ENCODE assay signal across 8 cellular contexts in genomic region chr20:543369-544152, GRCh38. TPM values are rescaled to one million over a fixed set of nuclear protein-coding genes. Genes with fewer than 3 reads are reported as not detected.
DNase-seq lines count a peak whose midpoint lies in the region; ATAC-seq and TF ChIP-seq lines count a peak whose summit lies in the region.

CSNK2A1 (minus strand) TSS chr20:543790; CDS start chr20:508551, 35,239 bp downstream.

- H3K27me3 ChIP-seq in ovary (no peaks in the 10 kb centered on the region), thyroid gland (no peaks in the 10 kb centered on the region)

- DNase-seq in GM12864 (ENCODE audit: low read depth) (peak; percentile 83), NCI-H1417 (lab: John Stamatoyannopoulos, UW) (peak; percentile 98 to 100 (median 98)), SW 1271 (lab: John Stamatoyannopoulos, UW) (peak; percentile 80 to 98), Right ventricle myocardium inferior (ENCODE audit: missing footprints) (peak; percentile 97), ovary (peak; percentile 93 to 98 (median 95)), thyroid gland (peak; percentile 93 to 94)
- peak; percentile 92 for DNase-seq in activated naive CD8-positive, alpha-beta T cell treated with anti-CD3 and anti-CD28 coated beads, Interleukin-2, amount 50 U/mL, for 16 hours (ENCODE audit: low read depth, low spot score)

- WGBS in ovary, 3 donors, result 0% methylated on average over 33 to 44 of the region's 44 CpGs
- 0% methylated on average over 21 to 25 of the region's 44 CpGs for WGBS in thyroid gland, 2 donors

- H3K36me3 ChIP-seq in ovary, result no peaks in the 10 kb centered on the region
- no peaks in the 10 kb centered on the region for H3K36me3 ChIP-seq in thyroid gland

- H3K27ac ChIP-seq in ovary, result peak within 1 kb of the TSS; percentile 73 to 92
- H3K27ac ChIP-seq in thyroid gland, result peak within 1 kb of the TSS; percentile 87 to 97 (median 92)

- no peaks in the 10 kb centered on the region for H3K9me3 ChIP-seq in ovary
- H3K9me3 ChIP-seq in thyroid gland, result no peaks in the 10 kb centered on the region

- peak; percentile 70 for TF ChIP-seq POLR2A in ovary (IDR thresholded peaks at IDR 0.05)
- TF ChIP-seq POLR2A in thyroid gland (IDR thresholded peaks at IDR 0.05), result peak; percentile 22 to 90

- H3K4me3 ChIP-seq in GM12864 (ENCODE audit: low read depth, low read length), result peak within 1 kb of the TSS; percentile 76
- H3K4me3 ChIP-seq in ovary, result peak within 1 kb of the TSS; percentile 100
- peak within 1 kb of the TSS; percentile 58 to 97 (median 90) for H3K4me3 ChIP-seq in thyroid gland (replicated peaks in 1 of 3)

- TF ChIP-seq CTCF in GM12864 (IDR thresholded peaks at IDR 0.05; ENCODE audit: low read depth, low read length, missing control alignments) (no peak), ovary (IDR thresholded peaks at IDR 0.05) (no peak), thyroid gland (IDR thresholded peaks at IDR 0.05) (peak in 1 of 6 experiments; percentile 8)

- TF ChIP-seq EP300 in ovary (IDR thresholded peaks at IDR 0.05), result no peak

- intact Hi-C loops in Right ventricle myocardium inferior (cut with DNase I), result loop anchor here (5.0 kb wide), 2 partner anchors 109 to 196 kb away; partner anchors contain the start of genes NRSN2 and SRXN1
- intact Hi-C loops in ovary (cut with DNase I), result no loop called here
- intact Hi-C loops in thyroid gland (cut with DNase I), result loop anchor here (2.0 to 10.0 kb wide), 2 partner anchors 59 to 113 kb away; no protein-coding TSS in a partner anchor

- ATAC-seq in HG02759 (IDR thresholded peaks at IDR 0.05; ENCODE audit: unreplicated experiment) (peak; percentile 97), Right ventricle myocardium inferior (peak; percentile 99)

- peaks cover 9% of the 10 kb centered on the region for H3K4me1 ChIP-seq in ovary (ENCODE audit: insufficient read depth)
- peaks cover 41 to 45% of the 10 kb centered on the region in 2 donors for H3K4me1 ChIP-seq in thyroid gland

RNA-seq across cellular contexts. Expression of gene CSNK2A1, which starts in this region (rescaled TPM):
- total RNA-seq in Right ventricle myocardium inferior (111 TPM), ovary (100 to 1,000 TPM in 1 of 7 donors, 10 to 100 TPM in 6; 40.9 to 117 (median 95.7) TPM), thyroid gland (100 to 1,000 TPM in 3 of 4 donors, 10 to 100 TPM in 1; 88.0 to 153 (median 105) TPM)
- 100 to 1,000 TPM in 1 of 2 donors, 10 to 100 TPM in 1; 35.8 to 145 TPM for polyA plus RNA-seq in ovary

Comparison
In these comparisons a context has a peak if more than half of its experiments do, and no peak if none do; other contexts are left out.
1. Peak in every context shown above with its lines: DNase-seq, ATAC-seq, H3K4me3 ChIP-seq and H3K27ac ChIP-seq.
2. intact Hi-C loops: an anchor here in Right ventricle myocardium inferior (5.0 kb wide) and thyroid gland (2.0 to 10.0 kb wide); none called in ovary.